In genomic region chr5:34064656-34065055, GRCh38 we compare ENCODE assay signal across 29 cellular contexts.
"Had no signal": no experiment of that assay in that cellular context is flagged by ENCODE, and none has a peak within 500 bp of the region (broad histone marks: within the 10 kb centered on the region; RNA-seq: fewer than 3 reads in every experiment).

No MANE protein-coding gene starts in this region.

- H3K4me2 ChIP-seq: hepatocyte had no signal

- H3K4me1 ChIP-seq: colonic mucosa, esophagus muscularis mucosa, esophagus squamous epithelium, foreskin keratinocyte, gastrocnemius medialis, gastroesophageal sphincter, heart left ventricle, heart right ventricle had no signal

- H3K36me3 ChIP-seq: colonic mucosa, esophagus squamous epithelium, gastrocnemius medialis had no signal

- H3K4me3 ChIP-seq: colonic mucosa, coronary artery, dorsolateral prefrontal cortex, esophagus muscularis mucosa, esophagus squamous epithelium, gastrocnemius medialis, gastroesophageal sphincter, heart left ventricle, heart right ventricle, hepatocyte had no signal

- H3K27me3 ChIP-seq: colonic mucosa, dorsolateral prefrontal cortex, esophagus muscularis mucosa, esophagus squamous epithelium, foreskin keratinocyte, gastrocnemius medialis, gastroesophageal sphincter, heart left ventricle, heart right ventricle, hepatocyte had no signal

- DNase-seq: colonic mucosa; cortex of kidney; dermis blood vessel endothelial cell; dorsolateral prefrontal cortex; effector CD4-positive, alpha-beta T cell; effector CD8-positive, alpha-beta T cell; effector memory CD4-positive, alpha-beta T cell; effector memory CD8-positive, alpha-beta T cell; endodermal cell; erythroblast; esophagus squamous epithelium; foreskin fibroblast; foreskin keratinocyte; foreskin melanocyte; gastrocnemius medialis; glutamatergic neuron; head of caudate nucleus; heart left ventricle; heart right ventricle had no signal

- FAIRE-seq: colon, endometrium, endothelial cell of umbilical vein, frontal cortex had no signal

- H3K79me2 ChIP-seq: hepatocyte had no signal

- H3K27ac ChIP-seq: colonic mucosa, coronary artery, dorsolateral prefrontal cortex, epithelial cell of prostate, esophagus muscularis mucosa, esophagus squamous epithelium, foreskin keratinocyte, gastrocnemius medialis, gastroesophageal sphincter, heart left ventricle, heart right ventricle, hepatocyte had no signal

- ATAC-seq: effector memory CD8-positive, alpha-beta T cell; esophagus mucosa; foreskin keratinocyte; gastrocnemius medialis; gastroesophageal sphincter; heart left ventricle; heart right ventricle had no signal

- H3K9me3 ChIP-seq: colonic mucosa, esophagus muscularis mucosa, esophagus squamous epithelium, gastrocnemius medialis, gastroesophageal sphincter had no signal

- H2AFZ ChIP-seq: hepatocyte had no signal
